Comparison of ENCODE assay signal across 1 cellular context in the genomic region with DNA sequence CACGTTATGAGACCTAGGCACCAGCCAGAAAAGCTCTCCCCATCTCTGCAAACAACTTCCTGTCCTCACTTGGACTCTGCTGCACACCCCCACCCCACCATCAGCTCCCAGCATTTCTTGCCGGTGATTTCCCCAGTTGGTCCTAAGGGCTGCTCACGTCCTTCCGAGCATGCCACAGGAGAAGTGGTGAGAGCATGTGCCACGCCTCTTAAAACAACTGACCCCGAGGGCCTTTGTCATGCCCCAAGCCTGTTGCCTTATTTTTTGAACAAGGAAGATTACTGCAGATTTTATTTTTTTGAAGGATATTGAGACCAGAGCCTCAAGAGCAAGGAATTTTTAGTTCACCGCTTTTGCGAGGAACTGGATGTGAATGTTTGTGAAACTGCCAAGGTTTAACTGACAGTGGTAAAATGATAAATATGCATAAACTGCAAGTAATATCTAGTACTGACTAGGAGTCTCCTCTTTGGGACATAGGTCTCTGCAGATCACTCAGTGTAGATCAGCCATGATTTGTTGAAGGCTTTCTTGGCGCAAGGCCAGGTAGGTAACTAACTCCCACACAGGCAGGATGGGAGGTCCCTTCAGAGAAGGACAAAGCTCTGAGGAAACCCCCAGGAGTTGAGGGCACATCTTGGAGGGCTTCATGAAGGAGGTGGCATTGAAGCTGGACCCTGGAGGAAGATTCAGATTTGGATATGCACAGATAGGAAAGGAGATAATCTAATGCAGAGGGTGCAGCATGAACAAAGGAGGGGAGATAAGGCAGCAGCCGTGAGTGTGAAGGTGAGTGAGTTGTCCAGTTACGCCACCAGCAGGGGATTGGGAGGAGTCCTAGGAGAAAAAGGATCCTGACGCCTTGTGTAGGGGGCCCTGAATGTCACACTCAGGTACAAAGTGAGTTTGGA.
TF ChIP-seq lines count a peak whose summit lies in the region.

No MANE protein-coding gene starts in this region.

TF ChIP-seq in GM23338, 12 proteins besides CTCF, POLR2A, EP300 and RAD21 (continued from another document):
- TF ChIP-seq, protein P1, sequence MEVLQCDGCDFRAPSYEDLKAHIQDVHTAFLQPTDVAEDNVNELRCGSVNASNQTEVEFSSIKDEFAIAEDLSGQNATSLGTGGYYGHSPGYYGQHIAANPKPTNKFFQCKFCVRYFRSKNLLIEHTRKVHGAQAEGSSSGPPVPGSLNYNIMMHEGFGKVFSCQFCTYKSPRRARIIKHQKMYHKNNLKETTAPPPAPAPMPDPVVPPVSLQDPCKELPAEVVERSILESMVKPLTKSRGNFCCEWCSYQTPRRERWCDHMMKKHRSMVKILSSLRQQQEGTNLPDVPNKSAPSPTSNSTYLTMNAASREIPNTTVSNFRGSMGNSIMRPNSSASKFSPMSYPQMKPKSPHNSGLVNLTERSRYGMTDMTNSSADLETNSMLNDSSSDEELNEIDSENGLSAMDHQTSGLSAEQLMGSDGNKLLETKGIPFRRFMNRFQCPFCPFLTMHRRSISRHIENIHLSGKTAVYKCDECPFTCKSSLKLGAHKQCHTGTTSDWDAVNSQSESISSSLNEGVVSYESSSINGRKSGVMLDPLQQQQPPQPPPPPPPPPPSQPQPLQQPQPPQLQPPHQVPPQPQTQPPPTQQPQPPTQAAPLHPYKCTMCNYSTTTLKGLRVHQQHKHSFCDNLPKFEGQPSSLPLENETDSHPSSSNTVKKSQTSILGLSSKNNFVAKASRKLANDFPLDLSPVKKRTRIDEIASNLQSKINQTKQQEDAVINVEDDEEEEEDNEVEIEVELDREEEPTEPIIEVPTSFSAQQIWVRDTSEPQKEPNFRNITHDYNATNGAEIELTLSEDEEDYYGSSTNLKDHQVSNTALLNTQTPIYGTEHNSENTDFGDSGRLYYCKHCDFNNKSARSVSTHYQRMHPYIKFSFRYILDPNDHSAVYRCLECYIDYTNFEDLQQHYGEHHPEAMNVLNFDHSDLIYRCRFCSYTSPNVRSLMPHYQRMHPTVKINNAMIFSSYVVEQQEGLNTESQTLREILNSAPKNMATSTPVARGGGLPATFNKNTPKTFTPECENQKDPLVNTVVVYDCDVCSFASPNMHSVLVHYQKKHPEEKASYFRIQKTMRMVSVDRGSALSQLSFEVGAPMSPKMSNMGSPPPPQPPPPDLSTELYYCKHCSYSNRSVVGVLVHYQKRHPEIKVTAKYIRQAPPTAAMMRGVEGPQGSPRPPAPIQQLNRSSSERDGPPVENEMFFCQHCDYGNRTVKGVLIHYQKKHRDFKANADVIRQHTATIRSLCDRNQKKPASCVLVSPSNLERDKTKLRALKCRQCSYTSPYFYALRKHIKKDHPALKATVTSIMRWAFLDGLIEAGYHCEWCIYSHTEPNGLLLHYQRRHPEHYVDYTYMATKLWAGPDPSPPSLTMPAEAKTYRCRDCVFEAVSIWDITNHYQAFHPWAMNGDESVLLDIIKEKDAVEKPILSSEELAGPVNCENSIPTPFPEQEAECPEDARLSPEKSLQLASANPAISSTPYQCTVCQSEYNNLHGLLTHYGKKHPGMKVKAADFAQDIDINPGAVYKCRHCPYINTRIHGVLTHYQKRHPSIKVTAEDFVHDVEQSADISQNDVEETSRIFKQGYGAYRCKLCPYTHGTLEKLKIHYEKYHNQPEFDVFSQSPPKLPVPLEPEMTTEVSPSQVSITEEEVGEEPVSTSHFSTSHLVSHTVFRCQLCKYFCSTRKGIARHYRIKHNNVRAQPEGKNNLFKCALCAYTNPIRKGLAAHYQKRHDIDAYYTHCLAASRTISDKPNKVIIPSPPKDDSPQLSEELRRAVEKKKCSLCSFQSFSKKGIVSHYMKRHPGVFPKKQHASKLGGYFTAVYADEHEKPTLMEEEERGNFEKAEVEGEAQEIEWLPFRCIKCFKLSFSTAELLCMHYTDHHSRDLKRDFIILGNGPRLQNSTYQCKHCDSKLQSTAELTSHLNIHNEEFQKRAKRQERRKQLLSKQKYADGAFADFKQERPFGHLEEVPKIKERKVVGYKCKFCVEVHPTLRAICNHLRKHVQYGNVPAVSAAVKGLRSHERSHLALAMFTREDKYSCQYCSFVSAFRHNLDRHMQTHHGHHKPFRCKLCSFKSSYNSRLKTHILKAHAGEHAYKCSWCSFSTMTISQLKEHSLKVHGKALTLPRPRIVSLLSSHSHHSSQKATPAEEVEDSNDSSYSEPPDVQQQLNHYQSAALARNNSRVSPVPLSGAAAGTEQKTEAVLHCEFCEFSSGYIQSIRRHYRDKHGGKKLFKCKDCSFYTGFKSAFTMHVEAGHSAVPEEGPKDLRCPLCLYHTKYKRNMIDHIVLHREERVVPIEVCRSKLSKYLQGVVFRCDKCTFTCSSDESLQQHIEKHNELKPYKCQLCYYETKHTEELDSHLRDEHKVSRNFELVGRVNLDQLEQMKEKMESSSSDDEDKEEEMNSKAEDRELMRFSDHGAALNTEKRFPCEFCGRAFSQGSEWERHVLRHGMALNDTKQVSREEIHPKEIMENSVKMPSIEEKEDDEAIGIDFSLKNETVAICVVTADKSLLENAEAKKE (CRISPR knock-in tag; IDR thresholded peaks at IDR 0.05): no peak
- TF ChIP-seq JUNB (IDR thresholded peaks at IDR 0.05; ENCODE audit: unreplicated experiment) (no peak), NANOG (IDR thresholded peaks at IDR 0.05; ENCODE audit: borderline replicate concordance) (no peak), STAT1 (IDR thresholded peaks at IDR 0.05; ENCODE audit: unreplicated experiment) (no peak), POLR2AphosphoS5 (IDR thresholded peaks at IDR 0.05; ENCODE audit: low read depth) (no peak), ZNF331 (CRISPR knock-in tag; IDR thresholded peaks at IDR 0.05; ENCODE audit: low read depth) (no peak), EZH2 (IDR thresholded peaks at IDR 0.05; ENCODE audit: low read depth, unreplicated experiment) (no peak), CREB1 (CRISPR knock-in tag; IDR thresholded peaks at IDR 0.05; ENCODE audit: low read depth) (no peak)
- TF ChIP-seq, protein P2, sequence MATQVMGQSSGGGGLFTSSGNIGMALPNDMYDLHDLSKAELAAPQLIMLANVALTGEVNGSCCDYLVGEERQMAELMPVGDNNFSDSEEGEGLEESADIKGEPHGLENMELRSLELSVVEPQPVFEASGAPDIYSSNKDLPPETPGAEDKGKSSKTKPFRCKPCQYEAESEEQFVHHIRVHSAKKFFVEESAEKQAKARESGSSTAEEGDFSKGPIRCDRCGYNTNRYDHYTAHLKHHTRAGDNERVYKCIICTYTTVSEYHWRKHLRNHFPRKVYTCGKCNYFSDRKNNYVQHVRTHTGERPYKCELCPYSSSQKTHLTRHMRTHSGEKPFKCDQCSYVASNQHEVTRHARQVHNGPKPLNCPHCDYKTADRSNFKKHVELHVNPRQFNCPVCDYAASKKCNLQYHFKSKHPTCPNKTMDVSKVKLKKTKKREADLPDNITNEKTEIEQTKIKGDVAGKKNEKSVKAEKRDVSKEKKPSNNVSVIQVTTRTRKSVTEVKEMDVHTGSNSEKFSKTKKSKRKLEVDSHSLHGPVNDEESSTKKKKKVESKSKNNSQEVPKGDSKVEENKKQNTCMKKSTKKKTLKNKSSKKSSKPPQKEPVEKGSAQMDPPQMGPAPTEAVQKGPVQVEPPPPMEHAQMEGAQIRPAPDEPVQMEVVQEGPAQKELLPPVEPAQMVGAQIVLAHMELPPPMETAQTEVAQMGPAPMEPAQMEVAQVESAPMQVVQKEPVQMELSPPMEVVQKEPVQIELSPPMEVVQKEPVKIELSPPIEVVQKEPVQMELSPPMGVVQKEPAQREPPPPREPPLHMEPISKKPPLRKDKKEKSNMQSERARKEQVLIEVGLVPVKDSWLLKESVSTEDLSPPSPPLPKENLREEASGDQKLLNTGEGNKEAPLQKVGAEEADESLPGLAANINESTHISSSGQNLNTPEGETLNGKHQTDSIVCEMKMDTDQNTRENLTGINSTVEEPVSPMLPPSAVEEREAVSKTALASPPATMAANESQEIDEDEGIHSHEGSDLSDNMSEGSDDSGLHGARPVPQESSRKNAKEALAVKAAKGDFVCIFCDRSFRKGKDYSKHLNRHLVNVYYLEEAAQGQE (IDR thresholded peaks at IDR 0.05; ENCODE audit: unreplicated experiment): no peak
